In the genomic region with DNA sequence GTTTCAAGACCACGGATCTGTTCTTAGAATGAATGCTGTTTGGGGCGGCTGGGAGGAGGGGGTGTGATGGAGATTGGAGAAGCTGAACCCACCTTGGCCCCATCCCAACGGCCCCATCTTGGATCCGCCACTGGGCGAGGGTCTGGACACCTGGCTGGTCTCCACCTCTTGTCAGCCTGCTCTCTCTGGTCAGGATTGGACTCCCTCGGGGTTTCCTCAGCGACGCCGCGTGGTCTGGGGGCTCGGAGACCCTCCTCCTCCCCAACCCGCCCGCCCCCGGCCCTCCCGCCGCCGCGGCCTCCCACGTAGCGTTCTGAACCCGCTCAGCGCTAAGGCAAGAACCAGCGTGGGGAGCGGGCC, we compare ENCODE assay signal across 21 cellular contexts. TPM values are rescaled to one million over a fixed set of nuclear protein-coding genes. Genes with fewer than 3 reads are reported as not detected.
DNase-seq lines count a peak whose midpoint lies in the region; ATAC-seq and TF ChIP-seq lines count a peak whose summit lies in the region.
"Had no signal": no experiment of that assay in that cellular context is flagged by ENCODE, and none has a peak within 500 bp of the region (broad histone marks: within the 10 kb centered on the region; RNA-seq: fewer than 3 reads in every experiment).

No MANE protein-coding gene starts in this region.

- no peak overlapping the region for H3K4ac ChIP-seq in neuronal stem cell (ENCODE audit: low read length)

- TF ChIP-seq CTCF in glutamatergic neuron (IDR thresholded peaks at IDR 0.05; ENCODE audit: partially characterized antibody, unreplicated experiment): no peak

- DNase-seq in glutamatergic neuron (peak; percentile 20), neuronal stem cell (ENCODE audit: low spot score) (no peak), CD1c-positive myeloid dendritic cell (ENCODE audit: extremely low spot score) (no peak), mesenteric fat pad (ENCODE audit: low spot score) (no peak)
- DNase-seq in effector memory CD4-positive, alpha-beta T cell: no peak
- DNase-seq: ACHN; activated CD4-positive, CD25-positive, alpha-beta regulatory T cell; activated naive CD4-positive, alpha-beta T cell treated with anti-CD3 and anti-CD28 coated beads, Interleukin-2, amount 50 U/mL, for 16 hours; activated T-cell treated with anti-CD3 and anti-CD28 coated beads, Interleukin-2, amount 50 U/mL, for 72 hours; cortex of kidney; naive thymus-derived CD4-positive, alpha-beta T cell; NCI-H1417 treated with DMSO at 0.1 percent for 48 hours; NCI-H774 had no signal

- peak overlapping the region; percentile 86 for H2AFZ ChIP-seq in neuronal stem cell (ENCODE audit: low read length)

- H3K36me3 ChIP-seq in BLaER1 treated with 17β-estradiol and CSF1 and Interleukin-3, amounts not matched to agents 10 nM and 100 nM: peaks cover 0 to 12% (median 0%) of the 10 kb centered on the region in 11 experiments; a peak in 2 of 22 replicates
- H3K36me3 ChIP-seq in HUES64 (ENCODE audit: insufficient read depth, low read length) (no peaks in the 10 kb centered on the region), neuronal stem cell (replicated peaks in 1 of 2; ENCODE audit: control insufficient read depth in 2 of 2, insufficient read depth in 2 of 2, low read length in 2 of 2) (no peaks in the 10 kb centered on the region)
- H3K36me3 ChIP-seq in effector memory CD4-positive, alpha-beta T cell (ENCODE audit: control insufficient read depth, insufficient read depth, low read length): no peaks in the 10 kb centered on the region
- H3K36me3 ChIP-seq: prostate gland had no signal

- no peaks in the 10 kb centered on the region for H3K9me3 ChIP-seq in BLaER1 treated with 17β-estradiol and CSF1 and Interleukin-3, amounts not matched to agents 10 nM and 100 nM (replicated peaks in 1 of 11)
- no peaks in the 10 kb centered on the region for H3K9me3 ChIP-seq in HUES64 (ENCODE audit: insufficient read depth, low read depth, low read length)
- peaks cover 6 to 19% of the 10 kb centered on the region in 2 donors for H3K9me3 ChIP-seq in neuronal stem cell (replicated peaks in 1 of 2; ENCODE audit: control insufficient read depth in 2 of 2, insufficient read depth in 1 of 2, low read depth in 1 of 2, low read length in 2 of 2)
- H3K9me3 ChIP-seq in effector memory CD4-positive, alpha-beta T cell (ENCODE audit: control insufficient read depth, low read length): no peaks in the 10 kb centered on the region
- H3K9me3 ChIP-seq: prostate gland had no signal

- H3K4me1 ChIP-seq in BLaER1 treated with 17β-estradiol and CSF1 and Interleukin-3, amounts not matched to agents 10 nM and 100 nM: peaks cover 67 to 75% (median 73%) of the 10 kb centered on the region in 10 experiments
- H3K4me1 ChIP-seq in HUES64 (ENCODE audit: insufficient read depth, low read length) (peaks cover 29% of the 10 kb centered on the region), neuronal stem cell (ENCODE audit: control insufficient read depth in 2 of 2, insufficient read depth in 1 of 2, low read depth in 1 of 2, low read length in 2 of 2) (peaks cover 14 to 37% of the 10 kb centered on the region in 2 donors)
- H3K4me1 ChIP-seq in effector memory CD4-positive, alpha-beta T cell (ENCODE audit: control insufficient read depth, insufficient read depth, low read length, poor library complexity, severe bottlenecking): peaks cover 32% of the 10 kb centered on the region
- H3K4me1 ChIP-seq: prostate gland had no signal

- no peak overlapping the region for H4K91ac ChIP-seq in neuronal stem cell (ENCODE audit: low read depth, low read length, poor library complexity)

- H3K27me3 ChIP-seq in BLaER1 treated with 17β-estradiol and CSF1 and Interleukin-3, amounts not matched to agents 10 nM and 100 nM: peaks cover 40 to 48% (median 45%) of the 10 kb centered on the region in 11 experiments
- H3K27me3 ChIP-seq in HUES64 (ENCODE audit: insufficient read depth, low read length) (peaks cover 100% of the 10 kb centered on the region), neuronal stem cell (ENCODE audit: control insufficient read depth in 3 of 3, insufficient read depth in 3 of 3, low read depth in 1 of 3, low read length in 3 of 3) (peaks cover 78 to 99% (median 95%) of the 10 kb centered on the region in 3 experiments)
- peaks cover 12% of the 10 kb centered on the region for H3K27me3 ChIP-seq in effector memory CD4-positive, alpha-beta T cell (replicated peaks; ENCODE audit: control insufficient read depth, insufficient read depth, low read length, poor library complexity, severe bottlenecking)

- H3K23ac ChIP-seq in neuronal stem cell (ENCODE audit: low read depth, low read length, poor library complexity): no peak overlapping the region

- H3K27ac ChIP-seq in BLaER1 treated with 17β-estradiol and CSF1 and Interleukin-3, amounts not matched to agents 10 nM and 100 nM: peak overlapping the region in 9 of 11 experiments; percentile 93 to 100 (median 99); a peak in 17 of 22 replicates
- H3K27ac ChIP-seq in HUES64 (ENCODE audit: low read depth, low read length) (no peak overlapping the region), neuronal stem cell (replicated peaks; ENCODE audit: low read length) (no peak overlapping the region)
- no peak overlapping the region for H3K27ac ChIP-seq in effector memory CD4-positive, alpha-beta T cell (ENCODE audit: insufficient read depth, low read length, poor library complexity, severe bottlenecking)
- H3K27ac ChIP-seq: prostate gland had no signal

- no peak overlapping the region for H2BK15ac ChIP-seq in neuronal stem cell (ENCODE audit: low read length)

- H3K9ac ChIP-seq in BLaER1 treated with 17β-estradiol and CSF1 and Interleukin-3, amounts not matched to agents 10 nM and 100 nM: peak overlapping the region in 9 of 11 experiments; percentile 98 to 100 (median 99); a peak in 16 of 22 replicates
- no peak overlapping the region for H3K9ac ChIP-seq in HUES64 (ENCODE audit: low read depth, low read length)
- peak overlapping the region; percentile 13 for H3K9ac ChIP-seq in neuronal stem cell (ENCODE audit: low read depth, low read length, poor library complexity)

- H2AK5ac ChIP-seq in neuronal stem cell (ENCODE audit: low read depth, low read length): no peak overlapping the region

- no peak overlapping the region for H2BK120ac ChIP-seq in neuronal stem cell (ENCODE audit: low read depth, low read length)

- no peak for ATAC-seq in HG02571 (IDR thresholded peaks at IDR 0.05; ENCODE audit: unreplicated experiment)
- ATAC-seq: activated T-cell treated with anti-CD3 and anti-CD28 coated beads, Interleukin-2, amount 50 U/mL, for 72 hours; GM12878; HepG2; naive thymus-derived CD4-positive, alpha-beta T cell had no signal

- peak overlapping the region in 6 of 10 experiments; percentile 57 to 95 (median 66); a peak in 11 of 20 replicates for H3K4me3 ChIP-seq in BLaER1 treated with 17β-estradiol and CSF1 and Interleukin-3, amounts not matched to agents 10 nM and 100 nM
- 0 out of 2 replicates have a peak overlapping the region, but pooled peaks have one; percentile 32 for H3K4me3 ChIP-seq in HUES64 (ENCODE audit: low read length)
- peak overlapping the region in 1 of 2 donors; percentile 39 for H3K4me3 ChIP-seq in neuronal stem cell (ENCODE audit: low read length in 2 of 2)
- H3K4me3 ChIP-seq in effector memory CD4-positive, alpha-beta T cell (ENCODE audit: insufficient read depth, low read depth, low read length, poor library complexity, severe bottlenecking): no peak overlapping the region
- H3K4me3 ChIP-seq: GM12878, prostate gland had no signal

- no peak overlapping the region for H2BK12ac ChIP-seq in neuronal stem cell (ENCODE audit: low read length)

- no peak overlapping the region for H3K18ac ChIP-seq in neuronal stem cell (ENCODE audit: low read length)

- no peak overlapping the region for H4K8ac ChIP-seq in neuronal stem cell (ENCODE audit: low read depth, low read length)

- H3K14ac ChIP-seq in neuronal stem cell (ENCODE audit: low read length): no peak overlapping the region

- WGBS in HUES64: 2% methylated on average over 16 of the region's 24 CpGs
- no CpG with 5 or more reads among the region's 24 CpGs for WGBS in neuronal stem cell (ENCODE audit: extremely low coverage in 2 of 2, insufficient read length in 2 of 2, insufficient replicate concordance in 1 of 2), 2 donors

- H3K4me2 ChIP-seq in BLaER1 treated with 17β-estradiol and CSF1 and Interleukin-3, amounts not matched to agents 10 nM and 100 nM: peak overlapping the region; percentile 85 to 99 (median 95)
- H3K4me2 ChIP-seq in neuronal stem cell (ENCODE audit: insufficient read depth, low read length, poor library complexity, severe bottlenecking): peak overlapping the region; percentile 47

- peaks cover 10% of the 10 kb centered on the region for H3K4me1 Mint-ChIP-seq in glutamatergic neuron (ENCODE audit: low read depth, unreplicated experiment)

- peaks cover 0 to 9% (median 0%) of the 10 kb centered on the region in 11 experiments; a peak in 5 of 22 replicates for H4K20me1 ChIP-seq in BLaER1 treated with 17β-estradiol and CSF1 and Interleukin-3, amounts not matched to agents 10 nM and 100 nM

- H2BK5ac ChIP-seq in neuronal stem cell (ENCODE audit: low read length): no peak overlapping the region

- peaks cover 5% of the 10 kb centered on the region for H3K9me3 Mint-ChIP-seq in glutamatergic neuron (ENCODE audit: unreplicated experiment)
- H3K9me3 Mint-ChIP-seq: activated T-cell treated with anti-CD3 and anti-CD28 coated beads, Interleukin-2, amount 50 U/mL, for 72 hours; T-helper 2 cell treated with Interferon-gamma antibody and Interleukin-4, amounts not matched to agents 5 μg/mL and 100 μg/mL, for 36 hours had no signal

- peaks cover 40% of the 10 kb centered on the region for H3K27me3 Mint-ChIP-seq in glutamatergic neuron (ENCODE audit: unreplicated experiment)

- H3K4me3 Mint-ChIP-seq in glutamatergic neuron (ENCODE audit: unreplicated experiment): peak overlapping the region; percentile 64
- H3K4me3 Mint-ChIP-seq: activated T-cell treated with anti-CD3 and anti-CD28 coated beads, Interleukin-2, amount 50 U/mL, for 72 hours; T-helper 2 cell treated with Interferon-gamma antibody and Interleukin-4, amounts not matched to agents 5 μg/mL and 100 μg/mL, for 36 hours had no signal

- H3K27ac Mint-ChIP-seq in glutamatergic neuron (ENCODE audit: unreplicated experiment): no peak overlapping the region
- H3K27ac Mint-ChIP-seq: activated T-cell treated with anti-CD3 and anti-CD28 coated beads, Interleukin-2, amount 50 U/mL, for 72 hours; CD14-positive monocyte; T-helper 2 cell treated with Interferon-gamma antibody and Interleukin-4, amounts not matched to agents 5 μg/mL and 100 μg/mL, for 36 hours had no signal

- H3K79me1 ChIP-seq in neuronal stem cell (ENCODE audit: low read depth, low read length): no peaks in the 10 kb centered on the region

- H3K36me3 Mint-ChIP-seq in glutamatergic neuron (ENCODE audit: unreplicated experiment): no peaks in the 10 kb centered on the region

RNA-seq across cellular contexts. Expression of gene FLI1, which starts 4.3 kb away (rescaled TPM):
- polyA plus RNA-seq in HUES64 (2013, experiment 1 of 2): 1.1 TPM
- 1.8 TPM for polyA plus RNA-seq in HUES64 (2013, experiment 2 of 2)
- total RNA-seq in glutamatergic neuron (ENCODE audit: unreplicated experiment) (not detected), mesenteric fat pad (30.9 TPM)
- 0.06 TPM for polyA plus RNA-seq in neuronal stem cell (2013, experiment 1 of 2)
- polyA plus RNA-seq in neuronal stem cell (2013, experiment 2 of 2): 0.03 TPM
- total RNA-seq: HepG2 had no signal
- polyA plus RNA-seq: HepG2 had no signal

Comparison
In these comparisons a context has a peak if more than half of its experiments do, and no peak if none do; other contexts are left out.
1. H3K27ac ChIP-seq: peak in BLaER1 treated with 17β-estradiol and CSF1 and Interleukin-3, amounts not matched to agents 10 nM and 100 nM (9 of 11); none in HUES64 (single experiment), neuronal stem cell (single experiment) and effector memory CD4-positive, alpha-beta T cell (single experiment).
2. RNA of gene FLI1, which starts 4.3 kb away (total RNA-seq): 30.9 TPM in mesenteric fat pad (single experiment); not detected in glutamatergic neuron (single experiment); every median in the first group is over 10 times any median in the second.